In the genomic region with DNA sequence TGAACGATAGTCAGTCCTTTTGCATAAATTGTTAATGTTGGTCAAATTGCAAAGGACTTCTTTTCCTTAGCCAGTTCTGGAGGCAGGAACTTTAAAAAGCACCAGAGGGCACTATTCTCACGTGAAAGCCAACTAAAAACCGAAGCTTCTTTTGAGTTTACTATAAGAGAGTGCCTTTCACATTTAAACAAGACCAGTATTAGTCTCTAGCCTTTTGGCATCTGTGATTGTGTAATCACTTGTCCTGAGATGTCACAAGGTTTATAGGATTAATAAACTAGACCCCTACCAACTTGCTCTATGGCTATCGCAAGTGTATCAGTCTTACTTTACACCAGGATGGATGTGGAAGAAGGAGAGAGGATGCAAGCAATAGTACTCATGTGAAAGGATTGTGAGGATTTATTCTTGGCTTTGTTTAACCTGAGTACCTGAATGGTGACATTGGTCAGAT, we compare ENCODE assay signal across 8 cellular contexts. TPM values are rescaled to one million over a fixed set of nuclear protein-coding genes. Genes with fewer than 3 reads are reported as not detected.
DNase-seq lines count a peak whose midpoint lies in the region; ATAC-seq, FAIRE-seq and TF ChIP-seq lines count a peak whose summit lies in the region.

No MANE protein-coding gene starts in this region.

- H3K36me3 ChIP-seq in testis (ENCODE audit: low read depth, missing control alignments), result no peaks in the 10 kb centered on the region

- H3K4me3 Mint-ChIP-seq in memory B cell, result no peak overlapping the region

- no peaks in the 10 kb centered on the region for H3K9me3 Mint-ChIP-seq in memory B cell

- intact Hi-C loops in testis (cut with DNase I; ENCODE audit: low total_unique reads), result loop anchor here (5.0 kb wide), 1 partner anchor 337 kb away; no protein-coding TSS in a partner anchor

- H3K27ac Mint-ChIP-seq in memory B cell, result no peak overlapping the region

- H3K4me1 ChIP-seq in testis, result no peaks in the 10 kb centered on the region

- no peak overlapping the region for H3K27ac ChIP-seq in testis

- H3K9me3 ChIP-seq in testis, result no peaks in the 10 kb centered on the region

- peak in 1 of 3 experiments; percentile 55 for TF ChIP-seq CTCF in testis (IDR thresholded peaks at IDR 0.05)

- H3K36me3 Mint-ChIP-seq in memory B cell, result no peaks in the 10 kb centered on the region

- H3K27me3 Mint-ChIP-seq in memory B cell, result peaks cover 21% of the 10 kb centered on the region

- peak; percentile 77 for FAIRE-seq in RCC 7860 (lab: Jason Lieb, UNC)

- no peak for TF ChIP-seq POLR2A in testis (IDR thresholded peaks at IDR 0.05)

- H3K27me3 ChIP-seq in testis, result no peaks in the 10 kb centered on the region

- H3K4me1 Mint-ChIP-seq in memory B cell, result peaks cover 2% of the 10 kb centered on the region

- ATAC-seq in GM19328 (IDR thresholded peaks at IDR 0.05; ENCODE audit: unreplicated experiment) (peak; percentile 57), HG03520 (IDR thresholded peaks at IDR 0.05; ENCODE audit: unreplicated experiment) (peak; percentile 71), memory B cell (ENCODE audit: low read depth) (peak; percentile 65)

- 31 to 51% methylated on average over 4 of the region's 4 CpGs for WGBS in testis, 2 donors

- peak; percentile 58 for DNase-seq in DMS153 treated with DMSO at 0.1 percent for 48 hours (lab: John Stamatoyannopoulos, UW; ENCODE audit: unreplicated experiment)
- peak; percentile 34 for DNase-seq in RCC 7860 (ENCODE audit: low spot score)
- peak; percentile 69 for DNase-seq in dermis blood vessel endothelial cell
- peak in 1 of 2 donors; percentile 17 for DNase-seq in memory B cell (ENCODE audit: low spot score in 2 of 2)
- no peak for DNase-seq in testis
- no peak for DNase-seq in activated CD4-positive, alpha-beta T cell treated with anti-CD3 and anti-CD28 coated beads, Interleukin-2, amount 50 U/mL, for 4 hours

- H3K4me3 ChIP-seq in testis, result no peak overlapping the region

RNA-seq across cellular contexts. Expression of gene STAT4, which starts 14.4 kb away (rescaled TPM):
- 0.51 and 1.6 TPM in 2 replicates for total RNA-seq in dermis blood vessel endothelial cell
- total RNA-seq in testis, result 10 to 100 TPM; 23.0 to 36.4 TPM
- 59.4 TPM for polyA plus RNA-seq in testis (ENCODE audit: insufficient read depth, low read depth, low replicate concordance)

Comparison
In these comparisons a context has a peak if more than half of its experiments do, and no peak if none do; other contexts are left out.
1. DNase-seq: peak in DMS153 treated with DMSO at 0.1 percent for 48 hours (single experiment), RCC 7860 (single experiment) and dermis blood vessel endothelial cell (single experiment); none in testis (single experiment) and activated CD4-positive, alpha-beta T cell treated with anti-CD3 and anti-CD28 coated beads, Interleukin-2, amount 50 U/mL, for 4 hours (0 of 2).
2. Peak in every context shown above with its lines, with median percentiles within 50 percentile points of each other: ATAC-seq.